19 cellular contexts compared by ENCODE assay signal in genomic region chr6:75386050-75386770, GRCh38.
A peak's percentile ranks its signal among the peaks of the same experiment; 100 is the strongest.
DNase-seq lines count a peak whose midpoint lies in the region; ATAC-seq, FAIRE-seq and TF ChIP-seq lines count a peak whose summit lies in the region.
"Had no signal": no experiment of that assay in that cellular context is flagged by ENCODE, and none has a peak within 500 bp of the region (broad histone marks: within the 10 kb centered on the region; RNA-seq: fewer than 3 reads in every experiment).

No MANE protein-coding gene starts in this region.

- peaks cover 11% of the 10 kb centered on the region in 2 experiments; a peak in 3 of 4 replicates for H3K4me1 ChIP-seq in SK-N-SH (ENCODE audit: control insufficient read depth in 1 of 2, insufficient read depth in 2 of 2, low read depth in 1 of 2, low read length in 1 of 2)
- H3K4me1 ChIP-seq in aorta (ENCODE audit: control insufficient read depth in 1 of 2, insufficient read depth in 2 of 2, low read length in 2 of 2), result no peaks in the 10 kb centered on the region
- H3K4me1 ChIP-seq: prostate gland, testis had no signal

- H3K4me2 ChIP-seq in SK-N-SH, result no peak overlapping the region

- H3K36me3 ChIP-seq in SK-N-SH (replicated peaks in 1 of 2; ENCODE audit: control insufficient read depth in 1 of 2, insufficient read depth in 2 of 2, low read length in 1 of 2) (no peaks in the 10 kb centered on the region), aorta (ENCODE audit: control insufficient read depth in 1 of 2, insufficient read depth in 2 of 2, low read length in 1 of 2) (no peaks in the 10 kb centered on the region)
- H3K36me3 ChIP-seq: esophagus squamous epithelium, prostate gland had no signal

- no peaks in the 10 kb centered on the region for H3K27me3 ChIP-seq in SK-N-SH (ENCODE audit: insufficient read depth)
- H3K27me3 ChIP-seq in aorta (ENCODE audit: control insufficient read depth in 1 of 2, insufficient read depth in 2 of 2, low read length in 1 of 2), result no peaks in the 10 kb centered on the region
- H3K27me3 ChIP-seq: esophagus squamous epithelium, testis had no signal

- no peaks in the 10 kb centered on the region for H3F3A ChIP-seq in SK-N-SH (replicated peaks; ENCODE audit: insufficient read depth)

- H3K9ac ChIP-seq in SK-N-SH, result no peak overlapping the region

- no peaks in the 10 kb centered on the region for H3K9me2 ChIP-seq in SK-N-SH

- DNase-seq in HT1080 (ENCODE audit: low read depth) (peak; percentile 77), SK-N-SH (no peak), fibroblast of the aortic adventitia (ENCODE audit: low read depth) (peak; percentile 21), urothelium cell line (ENCODE audit: low spot score) (peak; percentile 45), aorta (no peak)
- no peak for DNase-seq in activated CD8-positive, alpha-beta memory T cell treated with anti-CD3 and anti-CD28 coated beads, Interleukin-2, amount 50 U/mL, for 4 hours
- DNase-seq in stimulated activated CD4-positive, alpha-beta T cell treated with anti-CD3 and anti-CD28 coated beads, Interleukin-1b, Interleukin-23, amount 100 ng/mL, for 48 hours, result no peak
- DNase-seq: activated CD4-positive, CD25-positive, alpha-beta regulatory T cell; effector CD4-positive, alpha-beta T cell; esophagus squamous epithelium; kidney; NCI-H1105 treated with DMSO at 0.1 percent for 48 hours; NCI-H526; OCI-M1; SIG-M5; T-helper 2 cell; testis had no signal

- intact Hi-C loops in aorta (cut with DNase I), result no loop called here

- no peak overlapping the region for H3K4me3 ChIP-seq in SK-N-SH (ENCODE audit: low read depth in 2 of 2, low read length in 1 of 2)
- no peak overlapping the region for H3K4me3 ChIP-seq in fibroblast of the aortic adventitia (ENCODE audit: low read depth, low read length)
- H3K4me3 ChIP-seq in aorta (ENCODE audit: low read length in 2 of 2), result no peak overlapping the region
- H3K4me3 ChIP-seq: esophagus squamous epithelium, prostate gland, testis had no signal

- H4K20me1 ChIP-seq in SK-N-SH (ENCODE audit: insufficient read depth), result no peaks in the 10 kb centered on the region

- ATAC-seq in aorta (ENCODE audit: low FRiP score), result no peak

- TF ChIP-seq CTCF in SK-N-SH (IDR thresholded peaks at IDR 0.05) (no peak), fibroblast of the aortic adventitia (IDR thresholded peaks at IDR 0.05; ENCODE audit: insufficient read depth, low read length) (no peak)

- H3K9me3 ChIP-seq in SK-N-SH (no peaks in the 10 kb centered on the region), aorta (ENCODE audit: control insufficient read depth, low read length) (no peaks in the 10 kb centered on the region)
- H3K9me3 ChIP-seq: esophagus squamous epithelium, prostate gland, testis had no signal

- FAIRE-seq in urothelium cell line (lab: Jason Lieb, UNC), result no peak
- FAIRE-seq: H1, kidney had no signal

- TF ChIP-seq RAD21 in SK-N-SH (IDR thresholded peaks at IDR 0.05; ENCODE audit: low read length), result no peak

- no peak overlapping the region for H3K27ac ChIP-seq in SK-N-SH (ENCODE audit: low read depth in 2 of 2, low read length in 1 of 2)
- no peak overlapping the region for H3K27ac ChIP-seq in aorta (ENCODE audit: low read depth in 1 of 2, low read length in 2 of 2)
- H3K27ac ChIP-seq: esophagus squamous epithelium, prostate gland, testis had no signal

- POLR2A ChIA-PET in SK-N-SH (lab: Yijun Ruan, JAX), result no interaction called here

- no peaks in the 10 kb centered on the region for H3K79me2 ChIP-seq in SK-N-SH (ENCODE audit: insufficient read depth)

- 63% methylated on average over 8 of the region's 8 CpGs for WGBS in SK-N-SH (ENCODE audit: low lambda C conversion rate)
- WGBS in aorta, 2 donors, result 89 to 94% methylated on average over 8 of the region's 8 CpGs

- peak in 1 of 2 experiments; percentile 89; a peak in 2 of 4 replicates for TF ChIP-seq EP300 in SK-N-SH (IDR thresholded peaks at IDR 0.05; ENCODE audit: borderline replicate concordance in 1 of 2, low read depth in 1 of 2, low read length in 1 of 2)

- CTCF ChIA-PET in SK-N-SH (lab: Yijun Ruan, JAX), result no interaction called here

- H2AFZ ChIP-seq in SK-N-SH (ENCODE audit: low read depth), result no peak overlapping the region

TF ChIP-seq in SK-N-SH, 30 proteins besides CTCF, POLR2A, EP300 and RAD21 (continues in another document):
- TF ChIP-seq FOXM1 (IDR thresholded peaks at IDR 0.05; ENCODE audit: low read depth), result peak; percentile 64; the same call in 1 of the 2 replicates
- no peak for TF ChIP-seq IRF3 (IDR thresholded peaks at IDR 0.05; ENCODE audit: low read depth, low read length)
- TF ChIP-seq, protein P1, sequence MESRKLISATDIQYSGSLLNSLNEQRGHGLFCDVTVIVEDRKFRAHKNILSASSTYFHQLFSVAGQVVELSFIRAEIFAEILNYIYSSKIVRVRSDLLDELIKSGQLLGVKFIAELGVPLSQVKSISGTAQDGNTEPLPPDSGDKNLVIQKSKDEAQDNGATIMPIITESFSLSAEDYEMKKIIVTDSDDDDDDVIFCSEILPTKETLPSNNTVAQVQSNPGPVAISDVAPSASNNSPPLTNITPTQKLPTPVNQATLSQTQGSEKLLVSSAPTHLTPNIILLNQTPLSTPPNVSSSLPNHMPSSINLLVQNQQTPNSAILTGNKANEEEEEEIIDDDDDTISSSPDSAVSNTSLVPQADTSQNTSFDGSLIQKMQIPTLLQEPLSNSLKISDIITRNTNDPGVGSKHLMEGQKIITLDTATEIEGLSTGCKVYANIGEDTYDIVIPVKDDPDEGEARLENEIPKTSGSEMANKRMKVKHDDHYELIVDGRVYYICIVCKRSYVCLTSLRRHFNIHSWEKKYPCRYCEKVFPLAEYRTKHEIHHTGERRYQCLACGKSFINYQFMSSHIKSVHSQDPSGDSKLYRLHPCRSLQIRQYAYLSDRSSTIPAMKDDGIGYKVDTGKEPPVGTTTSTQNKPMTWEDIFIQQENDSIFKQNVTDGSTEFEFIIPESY (IDR thresholded peaks at IDR 0.05; ENCODE audit: borderline replicate concordance, low read depth), result peak; percentile 66
- TF ChIP-seq USF2 (IDR thresholded peaks at IDR 0.05; ENCODE audit: borderline replicate concordance, low read depth, low read length), result no peak
- TF ChIP-seq CHD2 (IDR thresholded peaks at IDR 0.05; ENCODE audit: low read length, partially characterized antibody), result no peak
- peak; percentile 85 for TF ChIP-seq POLR2AphosphoS5 (IDR thresholded peaks at IDR 0.05; ENCODE audit: low read depth, low read length)
- TF ChIP-seq GABPA (IDR thresholded peaks at IDR 0.05; ENCODE audit: low read depth), result no peak
- TF ChIP-seq, protein P2, sequence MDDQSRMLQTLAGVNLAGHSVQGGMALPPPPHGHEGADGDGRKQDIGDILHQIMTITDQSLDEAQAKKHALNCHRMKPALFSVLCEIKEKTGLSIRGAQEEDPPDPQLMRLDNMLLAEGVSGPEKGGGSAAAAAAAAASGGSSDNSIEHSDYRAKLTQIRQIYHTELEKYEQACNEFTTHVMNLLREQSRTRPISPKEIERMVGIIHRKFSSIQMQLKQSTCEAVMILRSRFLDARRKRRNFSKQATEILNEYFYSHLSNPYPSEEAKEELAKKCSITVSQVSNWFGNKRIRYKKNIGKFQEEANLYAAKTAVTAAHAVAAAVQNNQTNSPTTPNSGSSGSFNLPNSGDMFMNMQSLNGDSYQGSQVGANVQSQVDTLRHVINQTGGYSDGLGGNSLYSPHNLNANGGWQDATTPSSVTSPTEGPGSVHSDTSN (IDR thresholded peaks at IDR 0.05), result peak; percentile 98
- no peak for TF ChIP-seq GATA2 (CRISPR knock-in tag; IDR thresholded peaks at IDR 0.05)
- TF ChIP-seq FOSL2 (IDR thresholded peaks at IDR 0.05; ENCODE audit: borderline replicate concordance, low read depth), result peak; percentile 78; the same call in 1 of the 2 replicates
- no peak for TF ChIP-seq FOXJ3 (CRISPR knock-in tag; IDR thresholded peaks at IDR 0.05)
- no peak for TF ChIP-seq TAF1 (IDR thresholded peaks at IDR 0.05; ENCODE audit: borderline replicate concordance, low read depth, low read length)
- no peak for TF ChIP-seq RCOR1 (IDR thresholded peaks at IDR 0.05; ENCODE audit: low read length)
- no peak for TF ChIP-seq SMC3 (IDR thresholded peaks at IDR 0.05; ENCODE audit: low read depth, low read length)
- TF ChIP-seq ELF1 (IDR thresholded peaks at IDR 0.05), result 0 out of 2 replicates have a peak, but pooled peaks have one; percentile 14
- TF ChIP-seq, protein P3, sequence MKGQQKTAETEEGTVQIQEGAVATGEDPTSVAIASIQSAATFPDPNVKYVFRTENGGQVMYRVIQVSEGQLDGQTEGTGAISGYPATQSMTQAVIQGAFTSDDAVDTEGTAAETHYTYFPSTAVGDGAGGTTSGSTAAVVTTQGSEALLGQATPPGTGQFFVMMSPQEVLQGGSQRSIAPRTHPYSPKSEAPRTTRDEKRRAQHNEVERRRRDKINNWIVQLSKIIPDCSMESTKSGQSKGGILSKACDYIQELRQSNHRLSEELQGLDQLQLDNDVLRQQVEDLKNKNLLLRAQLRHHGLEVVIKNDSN (IDR thresholded peaks at IDR 0.05; ENCODE audit: borderline replicate concordance, low read depth), result no peak
- TF ChIP-seq RFX5 (IDR thresholded peaks at IDR 0.05; ENCODE audit: low read length), result no peak
- TF ChIP-seq JUND (IDR thresholded peaks at IDR 0.05), result peak; percentile 93
- peak; percentile 89 for TF ChIP-seq TEAD4 (IDR thresholded peaks at IDR 0.05; ENCODE audit: borderline replicate concordance, insufficient read depth)
- TF ChIP-seq YY1 (IDR thresholded peaks at IDR 0.05; ENCODE audit: low read depth), result no peak
- TF ChIP-seq MEF2A (IDR thresholded peaks at IDR 0.05; ENCODE audit: borderline replicate concordance, low read depth), result no peak
- TF ChIP-seq RXRA (IDR thresholded peaks at IDR 0.05; ENCODE audit: borderline replicate concordance, low read depth), result peak; percentile 67
- peak; percentile 96 for TF ChIP-seq TCF12 (IDR thresholded peaks at IDR 0.05)

Comparison
In these comparisons a context has a peak if more than half of its experiments do, and no peak if none do; other contexts are left out.
1. DNase-seq: peak in HT1080 (single experiment), fibroblast of the aortic adventitia (single experiment) and urothelium cell line (single experiment); none in SK-N-SH (single experiment), activated CD8-positive, alpha-beta memory T cell treated with anti-CD3 and anti-CD28 coated beads, Interleukin-2, amount 50 U/mL, for 4 hours (single experiment), stimulated activated CD4-positive, alpha-beta T cell treated with anti-CD3 and anti-CD28 coated beads, Interleukin-1b, Interleukin-23, amount 100 ng/mL, for 48 hours (single experiment) and aorta (0 of 2).